18 cellular contexts compared by ENCODE assay signal in genomic region chr12:109709401-109710278, GRCh38. TPM values are rescaled to one million over a fixed set of nuclear protein-coding genes. Genes with fewer than 3 reads are reported as not detected.
A peak's percentile ranks its signal among the peaks of the same experiment; 100 is the strongest.
DNase-seq lines count a peak whose midpoint lies in the region; ATAC-seq, FAIRE-seq and TF ChIP-seq lines count a peak whose summit lies in the region.
"Had no signal": no experiment of that assay in that cellular context is flagged by ENCODE, and none has a peak within 500 bp of the region (broad histone marks: within the 10 kb centered on the region; RNA-seq: fewer than 3 reads in every experiment).

No MANE protein-coding gene starts in this region.

- H3K9ac ChIP-seq in PC-3 (ENCODE audit: low read length) (no peak overlapping the region), kidney (ENCODE audit: low read length in 2 of 2) (no peak overlapping the region)

- H3K9me3 ChIP-seq in PC-3 (ENCODE audit: low read length) (no peaks in the 10 kb centered on the region), kidney (ENCODE audit: control insufficient read depth in 1 of 2, low read length in 2 of 2) (no peaks in the 10 kb centered on the region), small intestine (ENCODE audit: control insufficient read depth, low read depth) (no peaks in the 10 kb centered on the region)
- H3K9me3 ChIP-seq: Caco-2 had no signal

- H3K27ac ChIP-seq in PC-3 (ENCODE audit: low read length), result no peak overlapping the region
- H3K27ac ChIP-seq in kidney (ENCODE audit: low read depth in 2 of 2, low read length in 2 of 2), result no peak overlapping the region
- peak overlapping the region; percentile 16 to 37 for H3K27ac ChIP-seq in small intestine (ENCODE audit: low read depth in 1 of 2, low read length in 1 of 2)

- no peaks in the 10 kb centered on the region for H3K79me2 ChIP-seq in PC-3 (ENCODE audit: low read length)

- H3K4me3 ChIP-seq in PC-3 (ENCODE audit: low read length) (no peak overlapping the region), kidney (ENCODE audit: low read length in 2 of 2) (no peak overlapping the region), small intestine (ENCODE audit: low read depth in 1 of 2, low read length in 2 of 2) (no peak overlapping the region)

- no peaks in the 10 kb centered on the region for H3K9me2 ChIP-seq in PC-3 (replicated peaks; ENCODE audit: low read length)

- H3K27me3 ChIP-seq in PC-3 (ENCODE audit: low read length) (no peaks in the 10 kb centered on the region), small intestine (ENCODE audit: control insufficient read depth in 2 of 2, insufficient read depth in 2 of 2, low read length in 2 of 2) (peaks cover 0 to 6% of the 10 kb centered on the region in 2 donors)

- 23 to 57% (median 54%) methylated on average over 15 of the region's 15 CpGs for WGBS in small intestine, 3 donors

- intact Hi-C loops in PC-3 (cut with micrococcal nuclease), result loop anchor here (1.0 to 2.0 kb wide), 3 partner anchors 27 to 65 kb away; no protein-coding TSS in a partner anchor
- intact Hi-C loops in kidney (cut with DNase I), result no loop called here

- H3K36me3 ChIP-seq in PC-3 (ENCODE audit: low read depth, low read length), result no peaks in the 10 kb centered on the region
- H3K36me3 ChIP-seq in kidney (ENCODE audit: control insufficient read depth in 1 of 2, insufficient read depth in 2 of 2, low read length in 2 of 2), result no peaks in the 10 kb centered on the region
- no peaks in the 10 kb centered on the region for H3K36me3 ChIP-seq in small intestine (ENCODE audit: control insufficient read depth in 2 of 2, insufficient read depth in 2 of 2, low read length in 2 of 2)

- no peak overlapping the region for H3K4me2 ChIP-seq in PC-3 (ENCODE audit: low read length)

- H4K20me1 ChIP-seq in PC-3 (ENCODE audit: low read length), result no peaks in the 10 kb centered on the region

- ATAC-seq in PC-3 (no peak), HG03342 (IDR thresholded peaks at IDR 0.05; ENCODE audit: unreplicated experiment) (no peak), GM18517 (IDR thresholded peaks at IDR 0.05; ENCODE audit: unreplicated experiment) (no peak), HG03097 (IDR thresholded peaks at IDR 0.05; ENCODE audit: low FRiP score, unreplicated experiment) (no peak)

- H3K4me1 ChIP-seq in PC-3 (ENCODE audit: insufficient read depth, low read length) (peaks cover 19% of the 10 kb centered on the region), kidney (ENCODE audit: control insufficient read depth in 1 of 2, insufficient read depth in 1 of 2, low read depth in 1 of 2, low read length in 2 of 2) (peaks cover 4 to 7% of the 10 kb centered on the region in 2 donors), small intestine (ENCODE audit: control insufficient read depth in 2 of 2, insufficient read depth in 1 of 2, low read depth in 1 of 2, low read length in 1 of 2) (peaks cover 2 to 4% of the 10 kb centered on the region in 2 donors)

- TF ChIP-seq CTCF in PC-3 (conservative IDR thresholded peaks at IDR 0.05; ENCODE audit: low read depth, low read length) (no peak), kidney (IDR thresholded peaks at IDR 0.05; ENCODE audit: borderline replicate concordance, extremely low read depth, insufficient read depth) (no peak)

- DNase-seq in NCI-H524 (lab: John Stamatoyannopoulos, UW) (peak; percentile 6 to 24), NCI-H524 treated with DMSO at 0.1 percent for 48 hours (lab: John Stamatoyannopoulos, UW) (no peak), PC-3 (peak; percentile 22), kidney (peak; percentile 68), small intestine (no peak)
- DNase-seq: 8988T, C1 segment of cervical spinal cord, Caco-2, DMS79 treated with DMSO at 0.1 percent for 48 hours, KG1, NCI-H1105, NCI-H1694 treated with DMSO at 0.1 percent for 48 hours, SHP77 treated with DMSO at 0.1 percent for 48 hours had no signal

- CTCF ChIA-PET in PC-3 (lab: Charles Lee), result no interaction called here

- POLR2A ChIA-PET in PC-3 (lab: Charles Lee; ENCODE audit: unreplicated experiment), result no interaction called here

- no peaks in the 10 kb centered on the region for H3F3A ChIP-seq in PC-3 (ENCODE audit: low read length, unreplicated experiment)

- FAIRE-seq in kidney (lab: Jason Lieb, UNC) (no peak), small intestine (lab: Jason Lieb, UNC) (no peak)
- FAIRE-seq: G401.6, GM12891 had no signal

- BruUV-seq in PC-3 (replicated peaks; lab: Mats Ljungman, UMichigan), result no TSS peak

- no peak overlapping the region for H2AFZ ChIP-seq in PC-3 (ENCODE audit: low read length)

RNA-seq across cellular contexts. Expression of gene FAM222A, which starts 4.0 kb away (rescaled TPM):
- 11.7 and 15.3 TPM in 2 replicates for total RNA-seq in PC-3 (2014; rRNA removed)
- 3.7 TPM for total RNA-seq in kidney
- 12.5 TPM for polyA plus RNA-seq in kidney (ENCODE audit: insufficient read depth, low read depth, low replicate concordance)
- polyA plus RNA-seq in small intestine, result 1 to 10 TPM; 1.6 to 7.5 (median 3.4) TPM

Comparison
In these comparisons a context has a peak if more than half of its experiments do, and no peak if none do; other contexts are left out.
1. DNase-seq: peak in NCI-H524 (2 of 2), PC-3 (single experiment) and kidney (single experiment); none in NCI-H524 treated with DMSO at 0.1 percent for 48 hours (single experiment) and small intestine (single experiment).
2. H3K27ac ChIP-seq: peak in small intestine (2 of 2); none in PC-3 (single experiment) and kidney (0 of 2).